In genomic region chr11:33520103-33520502, GRCh38 we compare ENCODE assay signal across 23 cellular contexts.
"Had no signal": no experiment of that assay in that cellular context is flagged by ENCODE, and none has a peak within 500 bp of the region (broad histone marks: within the 10 kb centered on the region; RNA-seq: fewer than 3 reads in every experiment).

No MANE protein-coding gene starts in this region.

- ATAC-seq: activated T-cell treated with anti-CD3 and anti-CD28 coated beads, Interleukin-2, amount 50 U/mL, for 4 hours; SK-N-SH treated with all-trans-retinoic acid at 6 μM for 48 hours; T-helper 17 cell had no signal

- FAIRE-seq: astrocyte had no signal

- DNase-seq: activated CD4-positive, alpha-beta memory T cell treated with anti-CD3 and anti-CD28 coated beads for 36 hours; activated CD4-positive, alpha-beta T cell treated with anti-CD3 and anti-CD28 coated beads, Interleukin-2, amount 10 ng/mL, durations not matched to agents 7 days and 5 days; activated CD4-positive, CD25-positive, alpha-beta regulatory T cell; activated CD8-positive, alpha-beta memory T cell treated with anti-CD3 and anti-CD28 coated beads for 24 hours; activated gamma-delta T cell; activated naive CD4-positive, alpha-beta T cell treated with anti-CD3 and anti-CD28 coated beads for 36 hours; activated T-cell treated with anti-CD3 and anti-CD28 coated beads, Interleukin-2, amount 50 U/mL, for 4 hours; amygdala; cortex of kidney; MM.1S; NCI-H1105; NCI-H1436; NCI-H1694 treated with DMSO at 0.1 percent for 48 hours; NCI-H2029 treated with DMSO at 0.1 percent for 48 hours; NCI-H345; NCI-H510A; NCI-H526 treated with DMSO at 0.1 percent for 48 hours; NCI-H82; T-helper 17 cell; T-helper 9 cell had no signal

- H3K4me3 ChIP-seq: SJSA1 had no signal
